Comparison of ENCODE assay signal across 19 cellular contexts in genomic region chr10:21355591-21356011, GRCh38.
DNase-seq lines count a peak whose midpoint lies in the region; TF ChIP-seq lines count a peak whose summit lies in the region.
"Had no signal": no experiment of that assay in that cellular context is flagged by ENCODE, and none has a peak within 500 bp of the region (broad histone marks: within the 10 kb centered on the region; RNA-seq: fewer than 3 reads in every experiment).

No MANE protein-coding gene starts in this region.

- peaks cover 2% of the 10 kb centered on the region for H3K9me3 Mint-ChIP-seq in glutamatergic neuron (ENCODE audit: unreplicated experiment)
- H3K9me3 Mint-ChIP-seq: activated naive CD8-positive, alpha-beta T cell treated with anti-CD3 and anti-CD28 coated beads, Interleukin-2, amount 10 ng/mL, durations not matched to agents 7 days and 5 days; activated T-helper 1 cell treated with anti-CD3 and anti-CD28 coated beads, Interleukin-12 subunit alpha, Interleukin-12 subunit beta, Interleukin-2, Interleukin-4 antibody, amounts not matched to agents 30 ng/mL and 10 ng/mL and 1 ng/mL, durations not matched to agents 14 hours and 24 hours and 36 hours had no signal

- H3K9me3 ChIP-seq in GM23248 (ENCODE audit: low read depth), result no peaks in the 10 kb centered on the region
- no peaks in the 10 kb centered on the region for H3K9me3 ChIP-seq in trophoblast cell (ENCODE audit: insufficient read depth, low read depth, low read length)
- H3K9me3 ChIP-seq in stomach, result no peaks in the 10 kb centered on the region
- H3K9me3 ChIP-seq: esophagus squamous epithelium, neutrophil had no signal

- H3K9me2 ChIP-seq in GM23248 (ENCODE audit: insufficient read depth), result no peaks in the 10 kb centered on the region

- intact Hi-C loops in stomach (cut with DNase I; ENCODE audit: low total_unique reads), result no loop called here

- H3K27me3 Mint-ChIP-seq in glutamatergic neuron (ENCODE audit: unreplicated experiment), result no peaks in the 10 kb centered on the region

- no peak for TF ChIP-seq EP300 in stomach (IDR thresholded peaks at IDR 0.05)

- peaks cover 3% of the 10 kb centered on the region; the same call in 1 of the 2 replicates for H3F3A ChIP-seq in GM23248 (ENCODE audit: insufficient read depth)

- no peak overlapping the region for H4K8ac ChIP-seq in trophoblast cell (ENCODE audit: low read depth, low read length)

- 0 out of 2 replicates have a peak overlapping the region, but pooled peaks have one; percentile 24 for H2AFZ ChIP-seq in GM23248
- no peak overlapping the region for H2AFZ ChIP-seq in trophoblast cell (ENCODE audit: insufficient read depth, low read length, poor library complexity)

- H3K36me3 Mint-ChIP-seq in glutamatergic neuron (ENCODE audit: unreplicated experiment), result peaks cover 6% of the 10 kb centered on the region
- H3K36me3 Mint-ChIP-seq: activated naive CD8-positive, alpha-beta T cell treated with anti-CD3 and anti-CD28 coated beads, Interleukin-2, amount 10 ng/mL, durations not matched to agents 7 days and 5 days; CD4-positive, alpha-beta memory T cell had no signal

- CTCF ChIA-PET in RWPE1 (lab: Yijun Ruan, JAX), result interaction anchor here (0.7 to 1.0 kb wide), 2 partner anchors 140 to 1802 kb away, joined by 3 to 4 read pairs; no protein-coding TSS in a partner anchor

- H4K20me1 ChIP-seq in GM23248 (ENCODE audit: insufficient read depth), result no peaks in the 10 kb centered on the region

- no peak for TF ChIP-seq POLR2A in stomach (IDR thresholded peaks at IDR 0.05)

- H3K27ac Mint-ChIP-seq in glutamatergic neuron (ENCODE audit: unreplicated experiment), result no peak overlapping the region
- H3K27ac Mint-ChIP-seq: activated naive CD8-positive, alpha-beta T cell treated with anti-CD3 and anti-CD28 coated beads, Interleukin-2, amount 10 ng/mL, durations not matched to agents 7 days and 5 days; activated T-helper 1 cell treated with anti-CD3 and anti-CD28 coated beads, Interleukin-12 subunit alpha, Interleukin-12 subunit beta, Interleukin-2, Interleukin-4 antibody, amounts not matched to agents 30 ng/mL and 10 ng/mL and 1 ng/mL, durations not matched to agents 14 hours and 24 hours and 36 hours had no signal

- H3K36me3 ChIP-seq in GM23248 (ENCODE audit: low read depth) (no peaks in the 10 kb centered on the region), trophoblast cell (ENCODE audit: control insufficient read depth in 1 of 2, insufficient read depth in 2 of 2, low read length in 2 of 2) (no peaks in the 10 kb centered on the region), stomach (no peaks in the 10 kb centered on the region)
- H3K36me3 ChIP-seq: cardiac muscle cell, esophagus squamous epithelium, neutrophil had no signal

- H3K79me2 ChIP-seq in GM23248 (ENCODE audit: insufficient read depth) (no peaks in the 10 kb centered on the region), trophoblast cell (ENCODE audit: control insufficient read depth, insufficient read depth, low read length, poor library complexity) (peaks cover 3% of the 10 kb centered on the region)

- H3K4me1 ChIP-seq in GM23248 (ENCODE audit: insufficient read depth) (peaks cover 7% of the 10 kb centered on the region; the same call in 1 of the 2 replicates), trophoblast cell (ENCODE audit: control insufficient read depth in 1 of 2, insufficient read depth in 2 of 2, low read length in 2 of 2) (peaks cover 4 to 5% of the 10 kb centered on the region in 2 experiments), stomach (peaks cover 0 to 2% (median 0%) of the 10 kb centered on the region in 4 donors)

- 16 to 19% methylated on average over 2 of the region's 2 CpGs for WGBS in GM23248 (ENCODE audit: low coverage in 1 of 2, low lambda C conversion rate in 2 of 2, missing lambda C conversion rate in 2 of 2), 2 experiments
- WGBS in trophoblast cell (ENCODE audit: extremely low coverage, insufficient coverage, insufficient read length), result no CpG with 5 or more reads among the region's 2 CpGs
- WGBS in stomach, 5 donors, result 57 to 68% (median 59%) methylated on average over 2 of the region's 2 CpGs

- no peak overlapping the region for H3K4me2 ChIP-seq in GM23248 (ENCODE audit: unreplicated experiment)
- H3K4me2 ChIP-seq in trophoblast cell (ENCODE audit: low read length), result no peak overlapping the region

- H4K91ac ChIP-seq in trophoblast cell (ENCODE audit: low read depth, low read length), result no peak overlapping the region

- no peak overlapping the region for H3K18ac ChIP-seq in trophoblast cell (ENCODE audit: low read length)

- in situ Hi-C loops in GM23248 (cut with MboI), result no loop called here

- H2BK120ac ChIP-seq in trophoblast cell (ENCODE audit: insufficient read depth, low read length, poor library complexity), result peak overlapping the region; percentile 20

- no peak overlapping the region for H4K12ac ChIP-seq in trophoblast cell (ENCODE audit: low read depth, low read length)

- no peaks in the 10 kb centered on the region for H3K27me3 ChIP-seq in GM23248 (replicated peaks; ENCODE audit: insufficient read depth)
- no peaks in the 10 kb centered on the region for H3K27me3 ChIP-seq in trophoblast cell (ENCODE audit: insufficient read depth, low read length)
- H3K27me3 ChIP-seq in stomach, result peaks cover 0 to 3% (median 0%) of the 10 kb centered on the region in 3 donors
- H3K27me3 ChIP-seq: cardiac muscle cell, esophagus squamous epithelium, neutrophil had no signal

- H2AK5ac ChIP-seq in trophoblast cell (ENCODE audit: low read length), result no peak overlapping the region

- no peak overlapping the region for H3K14ac ChIP-seq in trophoblast cell (ENCODE audit: low read length)

- H3K4ac ChIP-seq in trophoblast cell (ENCODE audit: low read depth, low read length), result no peak overlapping the region

- DNase-seq in GM23248 (peak; percentile 39), RWPE1 (ENCODE audit: low spot score) (peak; percentile 76), epithelial cell of esophagus (ENCODE audit: low read depth) (peak; percentile 88), trophoblast cell (peak; percentile 80 to 83), stomach (no peak), NCI-H82 treated with DMSO at 0.1 percent for 48 hours (lab: John Stamatoyannopoulos, UW; ENCODE audit: unreplicated experiment) (no peak), glutamatergic neuron (no peak)
- no peak for DNase-seq in activated naive CD4-positive, alpha-beta T cell treated with Interleukin-2 at 50 U/mL for 16 hours
- DNase-seq: activated CD4-positive, alpha-beta T cell treated with anti-CD3 and anti-CD28 coated beads for 1 hour; activated naive CD8-positive, alpha-beta T cell treated with anti-CD3 and anti-CD28 coated beads, Interleukin-2, amount 10 ng/mL, durations not matched to agents 7 days and 5 days; CD4-positive, alpha-beta memory T cell; esophagus squamous epithelium; NCI-H1417; NCI-H2171; NCI-H82; right cardiac atrium had no signal

- no peak overlapping the region for H3K4me3 Mint-ChIP-seq in glutamatergic neuron (ENCODE audit: unreplicated experiment)
- H3K4me3 Mint-ChIP-seq: activated naive CD8-positive, alpha-beta T cell treated with anti-CD3 and anti-CD28 coated beads, Interleukin-2, amount 10 ng/mL, durations not matched to agents 7 days and 5 days; activated T-helper 1 cell treated with anti-CD3 and anti-CD28 coated beads, Interleukin-12 subunit alpha, Interleukin-12 subunit beta, Interleukin-2, Interleukin-4 antibody, amounts not matched to agents 30 ng/mL and 10 ng/mL and 1 ng/mL, durations not matched to agents 14 hours and 24 hours and 36 hours; CD4-positive, alpha-beta memory T cell had no signal

- H3K4me3 ChIP-seq in GM23248, result no peak overlapping the region
- no peak overlapping the region for H3K4me3 ChIP-seq in epithelial cell of esophagus (ENCODE audit: low read length)
- H3K4me3 ChIP-seq in trophoblast cell (ENCODE audit: low read depth, low read length), result no peak overlapping the region
- H3K4me3 ChIP-seq in stomach, result no peak overlapping the region
- H3K4me3 ChIP-seq: cardiac muscle cell, esophagus squamous epithelium had no signal

- no peak overlapping the region for H2BK12ac ChIP-seq in trophoblast cell (ENCODE audit: low read length)

- TF ChIP-seq CTCF in RWPE1 (conservative IDR thresholded peaks at IDR 0.05; ENCODE audit: low read depth) (no peak), epithelial cell of esophagus (IDR thresholded peaks at IDR 0.05; ENCODE audit: insufficient read depth, low read depth, low read length, missing control alignments) (no peak), stomach (IDR thresholded peaks at IDR 0.05) (no peak), glutamatergic neuron (IDR thresholded peaks at IDR 0.05; ENCODE audit: partially characterized antibody, unreplicated experiment) (no peak)

- H3K9ac ChIP-seq in GM23248 (no peak overlapping the region), trophoblast cell (ENCODE audit: low read length) (no peak overlapping the region)

- H3K27ac ChIP-seq in GM23248, result no peak overlapping the region
- peak overlapping the region; percentile 51; the same call in 1 of the 2 replicates for H3K27ac ChIP-seq in RWPE1
- H3K27ac ChIP-seq in trophoblast cell (ENCODE audit: low read depth, low read length), result peak overlapping the region; percentile 74
- no peak overlapping the region for H3K27ac ChIP-seq in stomach
- H3K27ac ChIP-seq: cardiac muscle cell, neutrophil had no signal

- peak overlapping the region; percentile 26 for H2BK5ac ChIP-seq in trophoblast cell (ENCODE audit: low read depth, low read length, poor library complexity)

- H3K23ac ChIP-seq in trophoblast cell (ENCODE audit: low read length), result no peak overlapping the region

- H3K79me1 ChIP-seq in trophoblast cell (ENCODE audit: low read length), result peaks cover 26% of the 10 kb centered on the region

- no peaks in the 10 kb centered on the region for H3K4me1 Mint-ChIP-seq in glutamatergic neuron (ENCODE audit: low read depth, unreplicated experiment)
- H3K4me1 Mint-ChIP-seq: activated naive CD8-positive, alpha-beta T cell treated with anti-CD3 and anti-CD28 coated beads, Interleukin-2, amount 10 ng/mL, durations not matched to agents 7 days and 5 days; CD4-positive, alpha-beta memory T cell had no signal

- POLR2A ChIA-PET in RWPE1 (lab: Yijun Ruan, JAX; ENCODE audit: low non-redundant PET), result no interaction called here

Comparison
In these comparisons a context has a peak if more than half of its experiments do, and no peak if none do; other contexts are left out.
1. DNase-seq: peak in GM23248 (single experiment), RWPE1 (single experiment), epithelial cell of esophagus (single experiment) and trophoblast cell (2 of 2); none in stomach (single experiment), NCI-H82 treated with DMSO at 0.1 percent for 48 hours (single experiment), activated naive CD4-positive, alpha-beta T cell treated with Interleukin-2 at 50 U/mL for 16 hours (single experiment) and glutamatergic neuron (single experiment).
2. H3K27ac ChIP-seq: peak in RWPE1 (single experiment) and trophoblast cell (single experiment); none in GM23248 (single experiment) and stomach (0 of 5).